2 cellular contexts compared by ENCODE assay signal in genomic region chr19:22617181-22617580, GRCh38. TPM values are rescaled to one million over a fixed set of nuclear protein-coding genes. Genes with fewer than 3 reads are reported as not detected.
"Had no signal": no experiment of that assay in that cellular context is flagged by ENCODE, and none has a peak within 500 bp of the region (broad histone marks: within the 10 kb centered on the region; RNA-seq: fewer than 3 reads in every experiment).

No MANE protein-coding gene starts in this region.

RNA-seq across cellular contexts. Expression of gene ZNF492, which starts 16.9 kb away (rescaled TPM):
- total RNA-seq: M059J, SJSA1 had no signal
